8 cellular contexts compared by ENCODE assay signal in genomic region chr1:65309317-65310077, GRCh38. TPM values are rescaled to one million over a fixed set of nuclear protein-coding genes. Genes with fewer than 3 reads are reported as not detected.
DNase-seq lines count a peak whose midpoint lies in the region; ATAC-seq and TF ChIP-seq lines count a peak whose summit lies in the region.

TSS of gene DNAJC6 (plus strand) at chr1:65309543. CDS start at chr1:65309746, 203 bp downstream.

- peaks cover 16% of the 10 kb centered on the region for H3K4me1 Mint-ChIP-seq in neural crest cell

- H3K27me3 ChIP-seq in HUES64 (ENCODE audit: insufficient read depth, low read length) (peaks cover 17% of the 10 kb centered on the region), SJSA1 (replicated peaks) (peaks cover 20% of the 10 kb centered on the region), gastroesophageal sphincter (peaks cover 65% of the 10 kb centered on the region)

- no peak for TF ChIP-seq EP300 in gastroesophageal sphincter (IDR thresholded peaks at IDR 0.05)

- in situ Hi-C loops in G401 (cut with HindIII; ENCODE audit: low sequenced_read_pairs) = no loop called here

- peak within 1 kb of the TSS; percentile 43 for H3K9ac ChIP-seq in HUES64 (ENCODE audit: low read depth, low read length)

- H3K4me3 ChIP-seq in HUES64 (ENCODE audit: low read length) = peak within 1 kb of the TSS; percentile 72
- no peak within 1 kb of the TSS for H3K4me3 ChIP-seq in SJSA1
- peak within 1 kb of the TSS in 1 of 2 donors; percentile 50 for H3K4me3 ChIP-seq in gastroesophageal sphincter

- no peaks in the 10 kb centered on the region for H3K9me3 Mint-ChIP-seq in neural crest cell

- H3K4me3 Mint-ChIP-seq in neural crest cell = peak within 1 kb of the TSS; percentile 91

- TF ChIP-seq POLR2A in gastroesophageal sphincter (IDR thresholded peaks at IDR 0.05) = no peak

- H3K27ac ChIP-seq in HUES64 (ENCODE audit: low read depth, low read length) (peak within 1 kb of the TSS; percentile 78; the same call in 1 of the 2 replicates), SJSA1 (no peak within 1 kb of the TSS), gastroesophageal sphincter (peak within 1 kb of the TSS in 1 of 4 donors; percentile 46)

- H3K4me1 ChIP-seq in HUES64 (ENCODE audit: insufficient read depth, low read length) (peaks cover 21% of the 10 kb centered on the region), SJSA1 (replicated peaks) (peaks cover 4% of the 10 kb centered on the region; the same call in 1 of the 2 replicates), gastroesophageal sphincter (peaks cover 0 to 18% (median 0%) of the 10 kb centered on the region in 3 donors)

- TF ChIP-seq CTCF in gastroesophageal sphincter (IDR thresholded peaks at IDR 0.05) = no peak
- TF ChIP-seq CTCF in neural crest cell (conservative IDR thresholded peaks at IDR 0.05) = no peak

- WGBS in HUES64 = under 1% methylated on average over 75 of the region's 75 CpGs
- 1 to 3% methylated on average over 13 to 16 of the region's 75 CpGs for WGBS in gastroesophageal sphincter (ENCODE audit: low coverage in 1 of 2), 2 donors

- ATAC-seq in gastroesophageal sphincter (peak; percentile 96), GM21447 (IDR thresholded peaks at IDR 0.05; ENCODE audit: unreplicated experiment) (no peak)

- peak within 1 kb of the TSS; percentile 43 for H3K27ac Mint-ChIP-seq in neural crest cell (ENCODE audit: unreplicated experiment)

- no peaks in the 10 kb centered on the region for H3K36me3 Mint-ChIP-seq in neural crest cell (ENCODE audit: low read depth)

- H3K36me3 ChIP-seq in HUES64 (ENCODE audit: insufficient read depth, low read length) = no peaks in the 10 kb centered on the region
- no peaks in the 10 kb centered on the region for H3K36me3 ChIP-seq in SJSA1
- H3K36me3 ChIP-seq in gastroesophageal sphincter = no peaks in the 10 kb centered on the region

- peaks cover 81% of the 10 kb centered on the region for H3K27me3 Mint-ChIP-seq in neural crest cell (ENCODE audit: low read depth)

- H3K9me3 ChIP-seq in HUES64 (ENCODE audit: insufficient read depth, low read depth, low read length) (no peaks in the 10 kb centered on the region), SJSA1 (replicated peaks) (no peaks in the 10 kb centered on the region), gastroesophageal sphincter (no peaks in the 10 kb centered on the region)

- DNase-seq in G401 (ENCODE audit: low spot score) (peak; percentile 72), SJSA1 (ENCODE audit: low read depth in 1 of 2, low spot score in 2 of 2) (peak; percentile 25 to 56), neural crest cell (ENCODE audit: low read depth, low spot score) (peak; percentile 80), superior temporal gyrus (ENCODE audit: extremely low spot score) (peak; percentile 64)
- peak; percentile 48 for DNase-seq in activated naive CD4-positive, alpha-beta T cell treated with anti-CD3 and anti-CD28 coated beads, Interleukin-2, amount 50 U/mL, for 16 hours

RNA-seq across cellular contexts. Expression of gene DNAJC6, which starts in this region (rescaled TPM):
- total RNA-seq in G401 (2014; rRNA removed; shearing (Covaris generic)) = 1.4 and 2.5 TPM in 2 replicates
- 1.9 TPM for polyA plus RNA-seq in HUES64 (2013, experiment 1 of 2)
- 3.7 TPM for polyA plus RNA-seq in HUES64 (2013, experiment 2 of 2)
- 0.06 and 0.47 TPM in 2 replicates for total RNA-seq in SJSA1 (2014; rRNA removed; shearing (Covaris generic))
- total RNA-seq in gastroesophageal sphincter (1 to 10 TPM; 2.0 to 5.3 (median 3.2) TPM), neural crest cell (2.0 and 2.4 TPM in 2 replicates)

Comparison
In these comparisons a context has a peak if more than half of its experiments do, and no peak if none do; other contexts are left out.
1. Peak in DNase-seq in SJSA1; RNA of the gene not detected or under 1 TPM.